Comparison of ENCODE assay signal across 1 cellular context in the genomic region with DNA sequence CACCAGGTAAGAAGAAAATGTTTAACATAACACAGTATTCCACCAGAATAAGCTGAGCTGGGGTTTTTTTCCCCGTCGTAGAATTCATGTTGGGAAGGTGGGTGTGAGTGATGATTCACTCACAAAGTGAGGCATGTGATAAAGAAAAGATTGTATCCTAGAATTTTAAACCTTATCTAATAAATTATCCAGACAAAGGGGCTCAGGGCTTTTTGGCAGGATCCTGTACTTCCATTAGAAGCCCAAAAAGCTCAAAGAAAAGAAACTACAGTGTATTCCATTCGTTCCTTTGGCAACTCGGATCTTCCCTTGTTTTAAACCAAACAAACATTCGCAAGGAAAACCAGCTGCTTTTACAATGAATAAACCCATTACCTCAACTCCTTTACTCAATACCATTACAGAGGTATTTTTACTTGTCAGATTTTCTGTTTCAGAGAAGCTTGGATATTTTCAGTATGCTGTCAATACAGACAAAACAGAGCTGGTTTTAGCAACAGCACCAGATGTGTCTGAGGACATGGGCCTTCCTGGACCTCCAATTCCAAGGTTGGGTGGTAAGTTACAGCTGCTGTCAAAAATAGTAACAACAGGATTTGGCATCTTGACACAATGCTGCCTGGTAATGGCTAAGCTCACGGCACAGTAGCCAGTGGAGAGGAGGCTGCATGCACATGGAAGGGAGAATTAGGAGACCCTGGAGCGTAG.
TF ChIP-seq lines count a peak whose summit lies in the region.

No MANE protein-coding gene starts in this region.

TF ChIP-seq in IMR-90, 13 proteins besides CTCF, POLR2A, EP300 and RAD21 (continued from another document):
- TF ChIP-seq, protein P1, sequence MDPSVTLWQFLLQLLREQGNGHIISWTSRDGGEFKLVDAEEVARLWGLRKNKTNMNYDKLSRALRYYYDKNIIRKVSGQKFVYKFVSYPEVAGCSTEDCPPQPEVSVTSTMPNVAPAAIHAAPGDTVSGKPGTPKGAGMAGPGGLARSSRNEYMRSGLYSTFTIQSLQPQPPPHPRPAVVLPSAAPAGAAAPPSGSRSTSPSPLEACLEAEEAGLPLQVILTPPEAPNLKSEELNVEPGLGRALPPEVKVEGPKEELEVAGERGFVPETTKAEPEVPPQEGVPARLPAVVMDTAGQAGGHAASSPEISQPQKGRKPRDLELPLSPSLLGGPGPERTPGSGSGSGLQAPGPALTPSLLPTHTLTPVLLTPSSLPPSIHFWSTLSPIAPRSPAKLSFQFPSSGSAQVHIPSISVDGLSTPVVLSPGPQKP (IDR thresholded peaks at IDR 0.05; ENCODE audit: borderline replicate concordance, low read depth, low read length) = no peak
- TF ChIP-seq MXI1 (IDR thresholded peaks at IDR 0.05; ENCODE audit: borderline replicate concordance, low read depth, low read length) = no peak
- no peak for TF ChIP-seq NFE2L2 (IDR thresholded peaks at IDR 0.05; ENCODE audit: low read depth, low read length)
